In genomic region chr15:40108061-40108854, GRCh38 we compare ENCODE assay signal across 8 cellular contexts. TPM values are rescaled to one million over a fixed set of nuclear protein-coding genes. Genes with fewer than 3 reads are reported as not detected.
A peak's percentile ranks its signal among the peaks of the same experiment; 100 is the strongest.
DNase-seq lines count a peak whose midpoint lies in the region; ATAC-seq, FAIRE-seq and TF ChIP-seq lines count a peak whose summit lies in the region.

No MANE protein-coding gene starts in this region.

- H3K4me3 ChIP-seq in AG04449 (ENCODE audit: low read depth, low read length) (peak overlapping the region; percentile 81), NT2/D1 (ENCODE audit: insufficient read length, low read depth) (peak overlapping the region; percentile 76), coronary artery (peak overlapping the region; percentile 98), lower lobe of right lung (peak overlapping the region; percentile 84), thymus (ENCODE audit: low read length) (peak overlapping the region; percentile 97)

- ATAC-seq in GM18909 (IDR thresholded peaks at IDR 0.05; ENCODE audit: poor library complexity, unreplicated experiment) (peak; percentile 4), lower lobe of right lung (peak; percentile 0 to 1), HG03280 (IDR thresholded peaks at IDR 0.05; ENCODE audit: unreplicated experiment) (no peak)

- H3K9me3 ChIP-seq in NT2/D1 (ENCODE audit: insufficient read depth, low read length) (no peaks in the 10 kb centered on the region), lower lobe of right lung (no peaks in the 10 kb centered on the region), thymus (ENCODE audit: control insufficient read depth) (no peaks in the 10 kb centered on the region)

- H3K27ac ChIP-seq in coronary artery (peak overlapping the region; percentile 71 to 88), lower lobe of right lung (peak overlapping the region; percentile 90), thymus (ENCODE audit: low read depth) (peak overlapping the region; percentile 89)

- H3K4me1 ChIP-seq in NT2/D1 (ENCODE audit: insufficient read depth, insufficient read length) = peaks cover 20% of the 10 kb centered on the region
- H3K4me1 ChIP-seq in lower lobe of right lung = peaks cover 50% of the 10 kb centered on the region
- peaks cover 27% of the 10 kb centered on the region for H3K4me1 ChIP-seq in thymus (ENCODE audit: control insufficient read depth, insufficient read depth, low read length)

- 4% methylated on average over 47 of the region's 47 CpGs for WGBS in thymus

- H3K27me3 ChIP-seq in NT2/D1 (ENCODE audit: insufficient read depth, insufficient read length) = peaks cover 2% of the 10 kb centered on the region
- peaks cover 4% of the 10 kb centered on the region for H3K27me3 ChIP-seq in lower lobe of right lung (ENCODE audit: low read depth)
- H3K27me3 ChIP-seq in thymus (ENCODE audit: control insufficient read depth, insufficient read depth) = no peaks in the 10 kb centered on the region

- H3K36me3 ChIP-seq in NT2/D1 (ENCODE audit: insufficient read depth, insufficient read length, low read length) = no peaks in the 10 kb centered on the region
- no peaks in the 10 kb centered on the region for H3K36me3 ChIP-seq in lower lobe of right lung
- H3K36me3 ChIP-seq in thymus (ENCODE audit: control insufficient read depth, insufficient read depth) = peaks cover 30% of the 10 kb centered on the region

- TF ChIP-seq CTCF in AG04449 (IDR thresholded peaks at IDR 0.05; ENCODE audit: insufficient read depth, low read length, missing control alignments) (no peak), coronary artery (IDR thresholded peaks at IDR 0.05) (no peak), lower lobe of right lung (IDR thresholded peaks at IDR 0.05) (no peak)

- DNase-seq in AG04449 (ENCODE audit: low read depth, low spot score) (no peak), NT2/D1 (ENCODE audit: low read depth, low spot score) (no peak), coronary artery (ENCODE audit: low spot score) (peak; percentile 88), lower lobe of right lung (peak; percentile 62), HTR-8/SVneo (ENCODE audit: insufficient read length, low spot score) (no peak)

- CTCF ChIA-PET in AG04449 (lab: Yijun Ruan, JAX) = interaction anchor here (1.0 to 15.5 kb wide), 10 partner anchors 9 to 166 kb away, joined by 3 to 270 read pairs (median 4); no protein-coding TSS in a partner anchor

- no peak for FAIRE-seq in HTR-8/SVneo (lab: Jason Lieb, UNC)

- POLR2A ChIA-PET in AG04449 (lab: Yijun Ruan, JAX) = interaction anchor here (0.6 to 1.4 kb wide), 3 partner anchors 9 to 61 kb away, joined by 3 to 5 read pairs (median 4); no protein-coding TSS in a partner anchor

- peak overlapping the region; percentile 70 for H3K9ac ChIP-seq in NT2/D1 (ENCODE audit: insufficient read length, low read depth)

- intact Hi-C loops in lower lobe of right lung (cut with DNase I) = loop anchor here (10.0 kb wide), 1 partner anchor 63 kb away; no protein-coding TSS in a partner anchor

RNA-seq across cellular contexts. Expression of gene BMF, which starts 0.4 kb away (rescaled TPM):
- 17.2 TPM for total RNA-seq in lower lobe of right lung
- polyA plus RNA-seq in thymus = 70.4 TPM

RNA-seq across cellular contexts. Expression of gene BUB1B, which starts 52.6 kb away (rescaled TPM):
- total RNA-seq in lower lobe of right lung = 1.4 TPM
- polyA plus RNA-seq in thymus = 7.3 TPM

Comparison
In these comparisons a context has a peak if more than half of its experiments do, and no peak if none do; other contexts are left out.
1. DNase-seq: peak in coronary artery (single experiment) and lower lobe of right lung (single experiment); none in AG04449 (single experiment), NT2/D1 (single experiment) and HTR-8/SVneo (single experiment).
2. Peak in every context shown above with its lines, with median percentiles within 50 percentile points of each other: H3K4me3 ChIP-seq and H3K27ac ChIP-seq.